ENCODE assay signal across 9 cellular contexts in the genomic region with DNA sequence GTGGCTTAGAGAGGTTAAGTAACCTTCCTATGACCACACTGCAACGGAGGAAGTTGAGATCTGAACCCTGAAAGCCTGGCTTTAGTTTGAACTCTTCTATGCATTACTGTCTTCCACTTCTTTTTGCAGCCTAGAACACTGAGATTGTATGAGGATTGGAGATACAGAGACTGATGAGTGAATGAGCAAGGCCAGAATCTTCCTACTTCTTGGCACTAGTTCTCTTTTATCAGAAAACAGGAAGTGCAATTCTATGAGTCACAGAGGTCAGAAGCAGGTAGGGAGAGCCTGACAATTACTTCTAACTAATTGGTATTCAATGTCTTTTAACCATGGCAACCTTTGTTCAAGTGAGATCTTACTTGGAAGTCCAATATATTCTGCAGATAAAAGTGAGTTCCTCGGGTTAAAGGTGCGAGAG.
DNase-seq lines count a peak whose midpoint lies in the region; ATAC-seq and TF ChIP-seq lines count a peak whose summit lies in the region.
"Had no signal": no experiment of that assay in that cellular context is flagged by ENCODE, and none has a peak within 500 bp of the region (broad histone marks: within the 10 kb centered on the region; RNA-seq: fewer than 3 reads in every experiment).

No MANE protein-coding gene starts in this region.

- H3K36me3 ChIP-seq in DND-41 (ENCODE audit: insufficient read depth, low read length): no peaks in the 10 kb centered on the region
- H3K36me3 ChIP-seq in esophagus squamous epithelium: no peaks in the 10 kb centered on the region
- H3K36me3 ChIP-seq: heart left ventricle had no signal

- peaks cover 19% of the 10 kb centered on the region for H3K4me1 ChIP-seq in DND-41 (ENCODE audit: insufficient read depth, low read length)
- H3K4me1 ChIP-seq in esophagus squamous epithelium: peaks cover 10 to 68% (median 28%) of the 10 kb centered on the region in 3 donors

- no peak overlapping the region for H3K4me3 ChIP-seq in DND-41 (ENCODE audit: low read depth in 1 of 2, low read length in 2 of 2)
- H3K4me3 ChIP-seq in NB4 (ENCODE audit: low read depth, low read length): no peak overlapping the region
- no peak overlapping the region for H3K4me3 ChIP-seq in esophagus squamous epithelium
- H3K4me3 ChIP-seq: heart left ventricle had no signal

- TF ChIP-seq CTCF in DND-41 (IDR thresholded peaks at IDR 0.05; ENCODE audit: borderline replicate concordance, extremely low read depth, low read length, poor library complexity, severe bottlenecking): no peak
- no peak for TF ChIP-seq CTCF in NB4 (IDR thresholded peaks at IDR 0.05; ENCODE audit: low read depth, low read length)
- no peak for TF ChIP-seq CTCF in esophagus squamous epithelium (IDR thresholded peaks at IDR 0.05)
- TF ChIP-seq CTCF in omental fat pad (IDR thresholded peaks at IDR 0.05): no peak

- no peak overlapping the region for H3K27ac ChIP-seq in DND-41 (ENCODE audit: low read length)
- peak overlapping the region; percentile 16 to 76 (median 64) for H3K27ac ChIP-seq in esophagus squamous epithelium

- intact Hi-C loops in esophagus squamous epithelium (cut with DNase I): no loop called here

- H3K9me3 ChIP-seq in DND-41 (ENCODE audit: insufficient read depth, low read length, severe bottlenecking) (peaks cover 2% of the 10 kb centered on the region), esophagus squamous epithelium (no peaks in the 10 kb centered on the region)

- H3K4me2 ChIP-seq in DND-41 (ENCODE audit: insufficient read depth, low read length): no peak overlapping the region

- no peak for TF ChIP-seq POLR2A in NB4 (IDR thresholded peaks at IDR 0.05; ENCODE audit: extremely low read depth, insufficient read length)
- no peak for TF ChIP-seq POLR2A in esophagus squamous epithelium (IDR thresholded peaks at IDR 0.05)

- DNase-seq in DND-41 (no peak), NB4 (ENCODE audit: low read depth) (peak; percentile 66), esophagus squamous epithelium (lab: John Stamatoyannopoulos, UW) (no peak), SK-N-DZ (ENCODE audit: low spot score) (no peak), GM03348 (ENCODE audit: low spot score) (no peak), omental fat pad (ENCODE audit: low spot score) (no peak)
- no peak for DNase-seq in stimulated activated naive CD4-positive, alpha-beta T cell (lab: John Stamatoyannopoulos, UW)
- DNase-seq: heart left ventricle had no signal

- H4K20me1 ChIP-seq in DND-41 (ENCODE audit: insufficient read depth, low read length): no peaks in the 10 kb centered on the region

- H3K27me3 ChIP-seq in DND-41 (ENCODE audit: insufficient read depth, low read length, poor library complexity) (no peaks in the 10 kb centered on the region), esophagus squamous epithelium (no peaks in the 10 kb centered on the region)
- H3K27me3 ChIP-seq: heart left ventricle had no signal

- ATAC-seq in DND-41 (ENCODE audit: insufficient read depth, low read depth) (peak; percentile 71), GM21515 (IDR thresholded peaks at IDR 0.05; ENCODE audit: unreplicated experiment) (peak; percentile 60), omental fat pad (ENCODE audit: low FRiP score) (no peak)

- H3K79me2 ChIP-seq in DND-41 (ENCODE audit: insufficient read depth, low read length): no peaks in the 10 kb centered on the region

- WGBS in esophagus squamous epithelium, 2 donors: 33 to 43% methylated on average over 3 of the region's 3 CpGs

- H3K9ac ChIP-seq in DND-41 (ENCODE audit: low read depth, low read length): no peak overlapping the region

- H2AFZ ChIP-seq in DND-41 (ENCODE audit: low read depth, low read length): peak overlapping the region; percentile 59; the same call in 1 of the 2 replicates
